ENCODE assay signal across 17 cellular contexts in genomic region chr4:67723949-67724348, GRCh38. TPM values are rescaled to one million over a fixed set of nuclear protein-coding genes. Genes with fewer than 3 reads are reported as not detected.
A peak's percentile ranks its signal among the peaks of the same experiment; 100 is the strongest.
DNase-seq lines count a peak whose midpoint lies in the region; ATAC-seq, FAIRE-seq and TF ChIP-seq lines count a peak whose summit lies in the region.
"Had no signal": no experiment of that assay in that cellular context is flagged by ENCODE, and none has a peak within 500 bp of the region (broad histone marks: within the 10 kb centered on the region; RNA-seq: fewer than 3 reads in every experiment).

No MANE protein-coding gene starts in this region.

- CTCF ChIA-PET in activated CD4-positive, alpha-beta T cell treated with anti-CD3 and anti-CD28 coated beads for 36 hours (lab: Charles Lee) = no interaction called here
- CTCF ChIA-PET in H1 (lab: Charles Lee; ENCODE audit: partially characterized antibody) = interaction anchor here (0.6 to 5.5 kb wide), 23 partner anchors 8 to 449 kb away, joined by 3 to 49 read pairs (median 3); partner anchors contain the start of gene GNRHR

- H3K27me3 ChIP-seq in H1 (replicated peaks in 1 of 4; ENCODE audit: control insufficient read depth in 3 of 4, extremely low read depth in 1 of 4, insufficient read depth in 3 of 4, low read length in 3 of 4) (no peaks in the 10 kb centered on the region), osteoblast (ENCODE audit: insufficient read depth, low read length) (no peaks in the 10 kb centered on the region), hepatocyte (no peaks in the 10 kb centered on the region)
- H3K27me3 ChIP-seq: SJCRH30 had no signal

- H3K79me1 ChIP-seq in H1 (ENCODE audit: low read depth, low read length) = no peaks in the 10 kb centered on the region

- no peak for ATAC-seq in activated CD4-positive, alpha-beta T cell treated with anti-CD3 and anti-CD28 coated beads for 36 hours
- no peak for ATAC-seq in natural killer cell
- ATAC-seq: sciatic nerve had no signal

- H3K79me2 ChIP-seq in H1 (ENCODE audit: control insufficient read depth in 1 of 2, insufficient read depth in 2 of 2, low read length in 2 of 2) = no peaks in the 10 kb centered on the region
- H3K79me2 ChIP-seq in osteoblast (ENCODE audit: insufficient read depth, low read length) = no peaks in the 10 kb centered on the region
- no peaks in the 10 kb centered on the region for H3K79me2 ChIP-seq in hepatocyte

- peak; percentile 84 to 85 for TF ChIP-seq RAD21 in H1 (IDR thresholded peaks at IDR 0.05 in 1 of 2, conservative IDR thresholded peaks at IDR 0.05 in 1 of 2; ENCODE audit: low read depth in 2 of 2, low read length in 2 of 2)

- H3K9ac ChIP-seq in H1 (replicated peaks in 1 of 4; ENCODE audit: extremely low read depth in 1 of 4, low read depth in 3 of 4, low read length in 3 of 4) = no peak overlapping the region

- H3K23me2 ChIP-seq in H1 (ENCODE audit: low read depth, low read length) = no peaks in the 10 kb centered on the region

- H2AK5ac ChIP-seq in H1 (ENCODE audit: low read depth, low read length) = no peak overlapping the region

- H2AFZ ChIP-seq in H1 (ENCODE audit: low read length) = no peak overlapping the region
- no peak overlapping the region for H2AFZ ChIP-seq in osteoblast (ENCODE audit: low read length)
- H2AFZ ChIP-seq in hepatocyte = no peak overlapping the region

- peak in 1 of 2 experiments; percentile 8; a peak in 1 of 3 replicates for TF ChIP-seq EP300 in H1 (IDR thresholded peaks at IDR 0.05; ENCODE audit: borderline replicate concordance in 1 of 2, low read depth in 2 of 2, low read length in 2 of 2)

- no peak overlapping the region for H3K4ac ChIP-seq in H1 (replicated peaks; ENCODE audit: insufficient read length, low read depth, low read length)

- no peaks in the 10 kb centered on the region; a peak in 1 of 8 replicates for H3K36me3 ChIP-seq in H1 (ENCODE audit: control insufficient read depth in 2 of 4, insufficient read depth in 4 of 4, low read length in 3 of 4)
- H3K36me3 ChIP-seq in osteoblast (ENCODE audit: insufficient read depth, low read length) = no peaks in the 10 kb centered on the region
- no peaks in the 10 kb centered on the region for H3K36me3 ChIP-seq in hepatocyte (replicated peaks; ENCODE audit: insufficient read depth, low read depth)

- peaks cover 35% of the 10 kb centered on the region for H3K36me3 Mint-ChIP-seq in activated CD4-positive, alpha-beta T cell treated with anti-CD3 and anti-CD28 coated beads, Interleukin-2, amount 10 ng/mL, durations not matched to agents 24 days and 14 days (ENCODE audit: low read depth)
- peaks cover 14% of the 10 kb centered on the region for H3K36me3 Mint-ChIP-seq in activated CD4-positive, alpha-beta T cell treated with anti-CD3 and anti-CD28 coated beads for 36 hours (ENCODE audit: low read depth)
- no peaks in the 10 kb centered on the region for H3K36me3 Mint-ChIP-seq in natural killer cell

- TF ChIP-seq CTCF in H1 (IDR thresholded peaks at IDR 0.05; ENCODE audit: control extremely low read depth in 1 of 3, insufficient read depth in 1 of 3, low read depth in 1 of 3, low read length in 3 of 3) (peak; percentile 80 to 94 (median 87)), osteoblast (IDR thresholded peaks at IDR 0.05; ENCODE audit: extremely low read depth, low read depth, low read length) (no peak), natural killer cell (IDR thresholded peaks at IDR 0.05) (no peak), hepatocyte (IDR thresholded peaks at IDR 0.05; ENCODE audit: poor library complexity) (no peak)

- H3K56ac ChIP-seq in H1 (replicated peaks; ENCODE audit: insufficient read length, low read depth, low read length) = no peak overlapping the region

- H4K8ac ChIP-seq in H1 (ENCODE audit: extremely low read depth, insufficient read depth, low read length) = no peak overlapping the region

- H2BK5ac ChIP-seq in H1 (ENCODE audit: low read depth, low read length) = no peak overlapping the region

- no peak overlapping the region for H2BK20ac ChIP-seq in H1 (ENCODE audit: low read length)

- H3K4me3 Mint-ChIP-seq in activated CD4-positive, alpha-beta T cell treated with anti-CD3 and anti-CD28 coated beads, Interleukin-2, amount 10 ng/mL, durations not matched to agents 24 days and 14 days = no peak overlapping the region
- H3K4me3 Mint-ChIP-seq in activated CD4-positive, alpha-beta T cell treated with anti-CD3 and anti-CD28 coated beads for 36 hours = no peak overlapping the region
- no peak overlapping the region for H3K4me3 Mint-ChIP-seq in natural killer cell
- H3K4me3 Mint-ChIP-seq: activated naive CD4-positive, alpha-beta T cell treated with anti-CD3 and anti-CD28 coated beads, Interleukin-2, amount 10 ng/mL, durations not matched to agents 7 days and 5 days had no signal

- 68% methylated on average over 9 of the region's 10 CpGs; no CpG with 5 or more reads in 1 of the 2 experiments for WGBS in H1 (ENCODE audit: extremely low coverage in 1 of 2, insufficient coverage in 1 of 2, insufficient read length in 1 of 2, insufficient replicate concordance in 2 of 2, low coverage in 1 of 2, low lambda C conversion rate in 2 of 2, missing lambda C conversion rate in 1 of 2), 2 experiments
- 90% methylated on average over 10 of the region's 10 CpGs for WGBS in hepatocyte (ENCODE audit: low lambda C conversion rate, missing lambda C conversion rate)

- no peak overlapping the region for H3K27ac ChIP-seq in H1 (ENCODE audit: low read depth, low read length)
- no peak overlapping the region for H3K27ac ChIP-seq in osteoblast (ENCODE audit: low read depth, low read length)
- no peak overlapping the region for H3K27ac ChIP-seq in hepatocyte
- H3K27ac ChIP-seq: A549, SJCRH30 had no signal

- intact Hi-C loops in activated CD4-positive, alpha-beta T cell treated with anti-CD3 and anti-CD28 coated beads, Interleukin-2, amount 10 ng/mL, durations not matched to agents 24 days and 14 days (cut with micrococcal nuclease) = no loop called here
- intact Hi-C loops in activated CD4-positive, alpha-beta T cell treated with anti-CD3 and anti-CD28 coated beads for 36 hours (cut with DNase I, micrococcal nuclease) = no loop called here
- intact Hi-C loops in natural killer cell (cut with micrococcal nuclease) = no loop called here

- peaks cover 16% of the 10 kb centered on the region for H3K4me1 Mint-ChIP-seq in activated CD4-positive, alpha-beta T cell treated with anti-CD3 and anti-CD28 coated beads, Interleukin-2, amount 10 ng/mL, durations not matched to agents 24 days and 14 days
- peaks cover 8% of the 10 kb centered on the region for H3K4me1 Mint-ChIP-seq in activated CD4-positive, alpha-beta T cell treated with anti-CD3 and anti-CD28 coated beads for 36 hours
- H3K4me1 Mint-ChIP-seq in natural killer cell = peaks cover 0 to 7% of the 10 kb centered on the region in 2 donors

- H3K14ac ChIP-seq in H1 (ENCODE audit: insufficient read length) = no peak overlapping the region

- H4K20me1 ChIP-seq in H1 (replicated peaks in 1 of 2; ENCODE audit: control insufficient read depth in 1 of 2, insufficient read depth in 2 of 2, low read length in 2 of 2) = peaks cover 0 to 3% of the 10 kb centered on the region in 2 experiments
- H4K20me1 ChIP-seq in osteoblast (ENCODE audit: insufficient read depth, low read length) = no peaks in the 10 kb centered on the region
- H4K20me1 ChIP-seq in hepatocyte (ENCODE audit: insufficient read depth, poor library complexity, severe bottlenecking) = no peaks in the 10 kb centered on the region

- H3K4me1 ChIP-seq in H1 (replicated peaks in 1 of 4; ENCODE audit: control insufficient read depth in 3 of 4, insufficient read depth in 4 of 4, low read length in 3 of 4) (peaks cover 0 to 10% (median 3%) of the 10 kb centered on the region in 4 experiments; a peak in 3 of 7 replicates), osteoblast (ENCODE audit: insufficient read depth, low read length) (peaks cover 26% of the 10 kb centered on the region), hepatocyte (ENCODE audit: insufficient read depth) (no peaks in the 10 kb centered on the region)

- H3K27ac Mint-ChIP-seq in activated CD4-positive, alpha-beta T cell treated with anti-CD3 and anti-CD28 coated beads, Interleukin-2, amount 10 ng/mL, durations not matched to agents 24 days and 14 days = no peak overlapping the region
- no peak overlapping the region for H3K27ac Mint-ChIP-seq in activated CD4-positive, alpha-beta T cell treated with anti-CD3 and anti-CD28 coated beads for 36 hours
- H3K27ac Mint-ChIP-seq in natural killer cell = no peak overlapping the region
- H3K27ac Mint-ChIP-seq: activated naive CD4-positive, alpha-beta T cell treated with anti-CD3 and anti-CD28 coated beads, Interleukin-2, amount 10 ng/mL, durations not matched to agents 7 days and 5 days had no signal

- no peak overlapping the region for H2BK15ac ChIP-seq in H1 (ENCODE audit: low read length)

- H2BK12ac ChIP-seq in H1 (ENCODE audit: low read depth, low read length) = no peak overlapping the region

- no peak overlapping the region for H2BK120ac ChIP-seq in H1 (replicated peaks; ENCODE audit: low read depth, low read length)

- TF ChIP-seq POLR2A in H1 (IDR thresholded peaks at IDR 0.05; ENCODE audit: control extremely low read depth in 1 of 2, low read depth in 2 of 2, low read length in 2 of 2) = no peak

- H3K4me3 ChIP-seq in H1 (ENCODE audit: extremely low read depth in 1 of 4, insufficient read depth in 2 of 4, low read depth in 3 of 4, low read length in 4 of 4) (no peak overlapping the region), osteoblast (ENCODE audit: insufficient read depth, low read length) (no peak overlapping the region), hepatocyte (no peak overlapping the region)
- H3K4me3 ChIP-seq: A549, SJCRH30 had no signal

- peaks cover 5% of the 10 kb centered on the region for H3K9me3 Mint-ChIP-seq in activated CD4-positive, alpha-beta T cell treated with anti-CD3 and anti-CD28 coated beads, Interleukin-2, amount 10 ng/mL, durations not matched to agents 24 days and 14 days
- no peaks in the 10 kb centered on the region for H3K9me3 Mint-ChIP-seq in activated CD4-positive, alpha-beta T cell treated with anti-CD3 and anti-CD28 coated beads for 36 hours (ENCODE audit: low read depth)
- no peaks in the 10 kb centered on the region for H3K9me3 Mint-ChIP-seq in natural killer cell

- H4K5ac ChIP-seq in H1 (ENCODE audit: insufficient read length, low read depth, low read length) = no peak overlapping the region

- peak; percentile 50 for DNase-seq in activated CD4-positive, alpha-beta T cell treated with anti-CD3 and anti-CD28 coated beads, Interleukin-2, amount 10 ng/mL, durations not matched to agents 24 days and 14 days
- DNase-seq in activated CD4-positive, alpha-beta T cell treated with anti-CD3 and anti-CD28 coated beads for 36 hours = no peak
- DNase-seq in NCI-H146 treated with DMSO at 0.1 percent for 48 hours (lab: John Stamatoyannopoulos, UW; ENCODE audit: unreplicated experiment) = peak; percentile 77
- peak; percentile 53 to 76 for DNase-seq in H1 (ENCODE audit: low read depth in 1 of 2, low spot score in 2 of 2)
- DNase-seq in osteoblast (ENCODE audit: insufficient read length, low spot score, missing footprints) = peak; percentile 26
- DNase-seq in natural killer cell = no peak
- no peak for DNase-seq in hepatocyte (ENCODE audit: low spot score)
- no peak for DNase-seq in T-helper 2 cell
- DNase-seq: activated naive CD4-positive, alpha-beta T cell treated with anti-CD3 and anti-CD28 coated beads, Interleukin-2, amount 10 ng/mL, durations not matched to agents 7 days and 5 days; foreskin melanocyte; mesenchymal stem cell; stimulated activated CD4-positive, alpha-beta T cell treated with anti-CD3 and anti-CD28 coated beads, Interleukin-2, amount 100 ng/mL, for 48 hours had no signal

- H4K91ac ChIP-seq in H1 (replicated peaks; ENCODE audit: insufficient read length, low read length) = no peak overlapping the region

- POLR2A ChIA-PET in activated CD4-positive, alpha-beta T cell treated with anti-CD3 and anti-CD28 coated beads for 36 hours (lab: Charles Lee) = no interaction called here
- POLR2A ChIA-PET in H1 (lab: Charles Lee; ENCODE audit: partially characterized antibody) = interaction anchor here (0.7 to 1.2 kb wide), 4 partner anchors 9 to 187 kb away, joined by 3 to 4 read pairs (median 3); partner anchors contain the start of gene UBA6

- no peaks in the 10 kb centered on the region for H3K9me3 ChIP-seq in H1 (ENCODE audit: insufficient read depth in 2 of 2, low read depth in 1 of 2, low read length in 1 of 2)
- H3K9me3 ChIP-seq in osteoblast (ENCODE audit: low read depth, low read length) = no peaks in the 10 kb centered on the region
- no peaks in the 10 kb centered on the region for H3K9me3 ChIP-seq in hepatocyte (ENCODE audit: low read depth)
- H3K9me3 ChIP-seq: A549, SJCRH30 had no signal

- no peaks in the 10 kb centered on the region for H3K27me3 Mint-ChIP-seq in activated CD4-positive, alpha-beta T cell treated with anti-CD3 and anti-CD28 coated beads, Interleukin-2, amount 10 ng/mL, durations not matched to agents 24 days and 14 days
- H3K27me3 Mint-ChIP-seq in activated CD4-positive, alpha-beta T cell treated with anti-CD3 and anti-CD28 coated beads for 36 hours = no peaks in the 10 kb centered on the region
- H3K27me3 Mint-ChIP-seq in natural killer cell (ENCODE audit: low read depth in 2 of 2) = no peaks in the 10 kb centered on the region
- H3K27me3 Mint-ChIP-seq: activated naive CD4-positive, alpha-beta T cell treated with anti-CD3 and anti-CD28 coated beads, Interleukin-2, amount 10 ng/mL, durations not matched to agents 7 days and 5 days had no signal

- FAIRE-seq in H1 (lab: Jason Lieb, UNC) = no peak
- FAIRE-seq: A549 had no signal

- H3K23ac ChIP-seq in H1 (ENCODE audit: insufficient read length) = no peak overlapping the region

- H3K18ac ChIP-seq in H1 (ENCODE audit: extremely low read depth, low read length) = no peak overlapping the region

- H3K9me2 ChIP-seq in hepatocyte (replicated peaks; ENCODE audit: insufficient read depth) = no peaks in the 10 kb centered on the region

- H3K4me2 ChIP-seq in H1 (ENCODE audit: insufficient read depth in 1 of 2, low read depth in 2 of 2, low read length in 2 of 2) (no peak overlapping the region), osteoblast (ENCODE audit: insufficient read depth, low read length) (no peak overlapping the region), hepatocyte (no peak overlapping the region)
- H3K4me2 ChIP-seq: A549 had no signal

RNA-seq across cellular contexts. Expression of gene UBA6, which starts 23.0 kb away (rescaled TPM):
- total RNA-seq in activated CD4-positive, alpha-beta T cell treated with anti-CD3 and anti-CD28 coated beads, Interleukin-2, amount 10 ng/mL, durations not matched to agents 24 days and 14 days = 78.2 and 85.4 TPM in 2 replicates
- total RNA-seq in activated CD4-positive, alpha-beta T cell treated with anti-CD3 and anti-CD28 coated beads for 36 hours = 10 to 100 TPM; 88.3 to 97.3 TPM
- total RNA-seq in H1 (2021; fragmentation: NEBNext Ultra II Directional; extraction: Animal tissue kit (Norgen Biotek cat#: 25700)) = 74.3 and 78.0 TPM in 2 replicates
- 14.7 and 17.4 TPM in 2 replicates for polyA plus RNA-seq in H1 (2011; rRNA removed)
- polyA plus RNA-seq in H1 (2011; cell fraction: cytosol; rRNA removed) = 33.5 TPM
- 9.6 TPM for polyA plus RNA-seq in H1 (2011; cell fraction: nucleus; rRNA removed)
- 26.0 to 46.1 TPM (median 36.2 TPM) in 4 replicates for polyA plus RNA-seq in H1 (2012, experiment 1 of 2)
- polyA plus RNA-seq in H1 (2012, experiment 2 of 2) = 0.60 TPM
- polyA plus RNA-seq in H1 (2013, experiment 1 of 2) = 31.8 TPM
- 31.1 TPM for polyA plus RNA-seq in H1 (2013, experiment 2 of 2)
- 101 and 126 TPM in 2 replicates for polyA minus RNA-seq in H1 (2011; rRNA and poly(A)+ RNA removed)
- polyA minus RNA-seq in H1 (2011; cell fraction: cytosol; rRNA and poly(A)+ RNA removed) = 69.3 TPM
- polyA minus RNA-seq in H1 (2011; cell fraction: nucleus; rRNA and poly(A)+ RNA removed) = 48.6 TPM
- 60.7 and 60.8 TPM in 2 replicates for total RNA-seq in osteoblast
- 10 to 100 TPM; 54.3 to 77.7 (median 55.3) TPM for total RNA-seq in natural killer cell
- 96.1 and 123 TPM in 2 replicates for total RNA-seq in hepatocyte
- 13.3 and 15.8 TPM in 2 replicates for polyA plus RNA-seq in hepatocyte

RNA-seq across cellular contexts. Expression of gene GNRHR, which starts 30.2 kb away (rescaled TPM):
- not detected in 2 replicates for total RNA-seq in activated CD4-positive, alpha-beta T cell treated with anti-CD3 and anti-CD28 coated beads, Interleukin-2, amount 10 ng/mL, durations not matched to agents 24 days and 14 days
- not detected for total RNA-seq in activated CD4-positive, alpha-beta T cell treated with anti-CD3 and anti-CD28 coated beads for 36 hours
- total RNA-seq in H1 (2021; fragmentation: NEBNext Ultra II Directional; extraction: Animal tissue kit (Norgen Biotek cat#: 25700)) = not detected in 2 replicates
- not detected in 2 replicates for polyA plus RNA-seq in H1 (2011; rRNA removed)
- polyA plus RNA-seq in H1 (2011; cell fraction: cytosol; rRNA removed) = not detected
- polyA plus RNA-seq in H1 (2011; cell fraction: nucleus; rRNA removed) = not detected
- polyA plus RNA-seq in H1 (2012, experiment 1 of 2) = 0.08 to 0.15 TPM in 2 of 4 replicates, not detected in the others
- not detected for polyA plus RNA-seq in H1 (2012, experiment 2 of 2)
- not detected for polyA plus RNA-seq in H1 (2013, experiment 1 of 2)
- polyA plus RNA-seq in H1 (2013, experiment 2 of 2) = not detected
- polyA minus RNA-seq in H1 (2011; rRNA and poly(A)+ RNA removed) = not detected in 2 replicates
- not detected for polyA minus RNA-seq in H1 (2011; cell fraction: cytosol; rRNA and poly(A)+ RNA removed)
- polyA minus RNA-seq in H1 (2011; cell fraction: nucleus; rRNA and poly(A)+ RNA removed) = not detected
- not detected in 2 replicates for total RNA-seq in osteoblast
- not detected for total RNA-seq in natural killer cell
- not detected in 2 replicates for total RNA-seq in hepatocyte
- not detected in 2 replicates for polyA plus RNA-seq in hepatocyte
- total RNA-seq: MCF 10A, sciatic nerve, SJCRH30 had no signal
- polyA plus RNA-seq: A549, thymus had no signal

Comparison
In these comparisons a context has a peak if more than half of its experiments do, and no peak if none do; other contexts are left out.
1. DNase-seq: peak in activated CD4-positive, alpha-beta T cell treated with anti-CD3 and anti-CD28 coated beads, Interleukin-2, amount 10 ng/mL, durations not matched to agents 24 days and 14 days (single experiment), NCI-H146 treated with DMSO at 0.1 percent for 48 hours (single experiment), H1 (2 of 2) and osteoblast (single experiment); none in activated CD4-positive, alpha-beta T cell treated with anti-CD3 and anti-CD28 coated beads for 36 hours (single experiment), natural killer cell (single experiment), hepatocyte (single experiment) and T-helper 2 cell (0 of 5).
2. CTCF ChIP-seq: peak in H1 (3 of 3); none in osteoblast (single experiment), natural killer cell (single experiment) and hepatocyte (single experiment).